ENCODE assay signal across 31 cellular contexts in the genomic region with DNA sequence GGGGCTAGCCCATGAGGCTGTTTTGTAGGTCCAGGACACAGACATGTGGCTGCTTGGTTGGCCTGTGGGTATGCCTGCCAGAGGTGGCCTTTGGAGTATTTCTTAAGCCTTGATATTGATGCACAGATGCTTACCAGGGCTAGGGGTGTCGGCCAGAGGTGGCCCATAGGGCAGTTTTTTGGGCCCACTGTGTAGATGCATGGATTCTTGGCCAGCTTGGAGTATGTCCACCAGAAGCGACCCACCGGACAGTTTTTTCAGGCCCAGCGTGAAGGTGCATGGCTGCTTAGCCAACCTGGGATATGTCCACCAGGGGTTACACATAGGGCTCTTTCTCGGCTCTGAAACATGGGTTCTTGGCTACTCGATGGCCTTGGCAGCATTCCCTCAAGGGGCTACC.
"Had no signal": no experiment of that assay in that cellular context is flagged by ENCODE, and none has a peak within 500 bp of the region (broad histone marks: within the 10 kb centered on the region; RNA-seq: fewer than 3 reads in every experiment).

No MANE protein-coding gene starts in this region.

- H3K27ac ChIP-seq: neural progenitor cell, ovary, parathyroid adenoma, prostate gland, right atrium auricular region, right lobe of liver, skin epidermis, spleen, suprapubic skin, testis, tibial artery, transverse colon, vagina had no signal

- ATAC-seq: naive thymus-derived CD8-positive, alpha-beta T cell; natural killer cell treated with Interleukin-12 subunit alpha and Interleukin-12 subunit beta and Interleukin-15 and Interleukin-18, amount 100 ng/mL, for 72 hours; right lobe of liver; stimulated activated memory B cell treated with anti-CD40 and anti-IgM and Interleukin-4, amounts not matched to agents 10 μg/mL and 1 μg/mL and 100 μg/mL, for 72 hours; stimulated activated naive CD8-positive, alpha-beta T cell treated with anti-CD3 and anti-CD28 coated beads, Interleukin-15, amount 100 ng/mL, for 72 hours; stimulated activated naive CD8-positive, alpha-beta T cell treated with anti-CD3 and anti-CD28 coated beads, Interleukin-15, Interleukin-2, amounts not matched to agents 100 U/mL and 50 U/mL, for 24 hours had no signal

- H3K36me3 ChIP-seq: neural progenitor cell, ovary, prostate gland, right atrium auricular region, right lobe of liver, spleen, suprapubic skin, tibial artery, transverse colon, vagina had no signal

- FAIRE-seq: urothelium cell line had no signal

- DNase-seq: naive B cell; nephron progenitor cell; occipital lobe; ovary; retina; spleen; stimulated activated CD4-positive, alpha-beta T cell treated with anti-CD3 and anti-CD28 coated beads, Interleukin-12 subunit alpha, Interleukin-12 subunit beta, amount 100 ng/mL, for 4 hours; stimulated activated CD4-positive, alpha-beta T cell treated with anti-CD3 and anti-CD28 coated beads, Interleukin-1b, Interleukin-23, amount 100 ng/mL, for 48 hours; stimulated activated CD4-positive, alpha-beta T cell treated with anti-CD3 and anti-CD28 coated beads, Interleukin-4, amount 100 ng/mL, for 1 hour; stimulated activated CD4-positive, alpha-beta T cell treated with anti-CD3 and anti-CD28 coated beads, Interleukin-4, amount 100 ng/mL, for 4 hours; stimulated activated CD8-positive, alpha-beta memory T cell treated with anti-CD3 and anti-CD28 coated beads, Interleukin-4, amount 100 ng/mL, for 48 hours; stimulated activated naive CD4-positive, alpha-beta T cell; stimulated activated naive CD8-positive, alpha-beta T cell treated with anti-CD3 and anti-CD28 coated beads, Interleukin-15, amount 100 ng/mL, for 72 hours; stimulated activated naive CD8-positive, alpha-beta T cell treated with anti-CD3 and anti-CD28 coated beads, Interleukin-15, Interleukin-2, amounts not matched to agents 100 U/mL and 50 U/mL, for 24 hours; substantia nigra; tibial artery; transverse colon had no signal

- H3K9me3 ChIP-seq: ovary, prostate gland, right lobe of liver, testis, vagina had no signal

- H3K9ac ChIP-seq: neural progenitor cell, parathyroid adenoma had no signal

- H3K4me3 ChIP-seq: neural progenitor cell, ovary, prostate gland, right atrium auricular region, right lobe of liver, skin epidermis, smooth muscle cell, spleen, suprapubic skin, testis, tibial artery, transverse colon, vagina had no signal

- H3K27me3 ChIP-seq: neural progenitor cell, ovary, right atrium auricular region, right lobe of liver, spleen, suprapubic skin, testis, tibial artery, transverse colon, vagina had no signal

- H3K4me1 ChIP-seq: neural progenitor cell, parathyroid adenoma, prostate gland, right atrium auricular region, right lobe of liver, spleen, suprapubic skin, testis, tibial artery, transverse colon, vagina had no signal
